26 cellular contexts compared by ENCODE assay signal in the genomic region with DNA sequence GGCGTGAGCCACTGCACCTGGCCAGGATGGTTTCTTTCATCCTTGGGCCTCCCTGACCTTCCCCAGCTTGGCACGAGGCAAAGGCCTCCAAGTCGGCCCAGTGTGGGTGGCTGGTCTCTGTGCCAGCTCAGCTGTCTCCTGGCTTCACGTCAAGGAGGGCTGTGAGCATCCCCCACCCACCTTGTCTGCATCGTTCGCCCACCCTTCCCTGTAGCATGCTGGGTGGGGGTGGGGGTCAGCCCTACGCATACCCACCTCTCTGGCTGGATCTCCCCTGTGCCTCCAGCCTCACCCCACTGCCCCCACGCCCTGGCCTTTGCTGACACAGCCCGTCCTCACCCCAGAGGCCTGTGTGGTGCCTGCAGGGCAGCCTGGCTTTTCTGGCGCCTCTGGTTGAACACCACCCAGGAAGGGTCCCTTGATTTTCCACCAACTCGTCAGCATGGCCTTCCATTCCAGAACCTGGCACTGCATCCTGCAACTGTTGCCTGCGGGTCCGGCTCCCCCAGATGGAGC. TPM values are rescaled to one million over a fixed set of nuclear protein-coding genes. Genes with fewer than 3 reads are reported as not detected.
"Had no signal": no experiment of that assay in that cellular context is flagged by ENCODE, and none has a peak within 500 bp of the region (broad histone marks: within the 10 kb centered on the region; RNA-seq: fewer than 3 reads in every experiment).

No MANE protein-coding gene starts in this region.

- H3K4me3 ChIP-seq: coronary artery, dorsolateral prefrontal cortex, psoas muscle, right lobe of liver, stomach, thoracic aorta had no signal

- H3K27me3 ChIP-seq: dorsolateral prefrontal cortex, neutrophil, right lobe of liver, stomach had no signal

- H3K27ac ChIP-seq: coronary artery, dorsolateral prefrontal cortex, neutrophil, psoas muscle, right lobe of liver, stomach, thoracic aorta had no signal

- ATAC-seq: naive thymus-derived CD4-positive, alpha-beta T cell; psoas muscle; right lobe of liver; stimulated activated effector memory CD8-positive, alpha-beta T cell treated with anti-CD3 and anti-CD28 coated beads, Interleukin-12 subunit alpha, Interleukin-12 subunit beta, amount 100 ng/mL, for 72 hours had no signal

- H3K9me3 ChIP-seq: neutrophil, psoas muscle, right lobe of liver, stomach, thoracic aorta had no signal

- H3K36me3 ChIP-seq: neutrophil, right lobe of liver, stomach, thoracic aorta had no signal

- DNase-seq: dorsolateral prefrontal cortex; effector CD8-positive, alpha-beta T cell; foreskin melanocyte; head of caudate nucleus; hippocampal formation; kidney glomerular epithelial cell; naive thymus-derived CD4-positive, alpha-beta T cell; nephron progenitor cell; retina; stimulated activated CD4-positive, alpha-beta T cell treated with anti-CD3 and anti-CD28 coated beads, Interleukin-4, amount 100 ng/mL, for 1 hour; stimulated activated CD8-positive, alpha-beta memory T cell treated with anti-CD3 and anti-CD28 coated beads, Interleukin-4, amount 100 ng/mL, for 48 hours; stomach; substantia nigra; trophoblast cell had no signal

- FAIRE-seq: urothelium cell line had no signal

RNA-seq across cellular contexts. Expression of gene RNU6ATAC, which starts 37.2 kb away (rescaled TPM):
- total RNA-seq: liver, lung microvascular endothelial cell, mononuclear cell, osteoblast, stomach, thoracic aorta had no signal
- polyA plus RNA-seq: esophagus; liver; naive thymus-derived CD4-positive, alpha-beta T cell; psoas muscle; stomach had no signal
